Comparison of ENCODE assay signal across 1 cellular context in genomic region chr1:32810358-32810757, GRCh38.
TF ChIP-seq lines count a peak whose summit lies in the region.

No MANE protein-coding gene starts in this region.

TF ChIP-seq in K562, 482 proteins besides CTCF, POLR2A, EP300 and RAD21 (continued from another document):
- TF ChIP-seq EZH2 (IDR thresholded peaks at IDR 0.05; ENCODE audit: borderline replicate concordance, low read depth, low read length) (no peak), ZNF41 (CRISPR knock-in tag; conservative IDR thresholded peaks at IDR 0.05) (no peak), ZBTB12 (CRISPR knock-in tag; IDR thresholded peaks at IDR 0.05) (no peak), ZFP30 (CRISPR knock-in tag; IDR thresholded peaks at IDR 0.05; ENCODE audit: borderline replicate concordance) (no peak), ATF3 (IDR thresholded peaks at IDR 0.05) (no peak), ATF3 (CRISPR knock-in tag; conservative IDR thresholded peaks at IDR 0.05) (0 out of 2 replicates have a peak, but pooled peaks have one; percentile 31)
TF ChIP-seq in K562: peak in this region for 3.
